In genomic region chr10:99714446-99714845, GRCh38 we compare ENCODE assay signal across 6 cellular contexts.
"Had no signal": no experiment of that assay in that cellular context is flagged by ENCODE, and none has a peak within 500 bp of the region (broad histone marks: within the 10 kb centered on the region; RNA-seq: fewer than 3 reads in every experiment).

No MANE protein-coding gene starts in this region.

- H3K27ac ChIP-seq: GM23248 had no signal

- H3K4me3 ChIP-seq: GM23248, HAP-1 had no signal

- DNase-seq: GM23248, GOT3, H7, IMR-90 had no signal

- H3K4me1 ChIP-seq: HAP-1 had no signal

- ATAC-seq: HCT116 had no signal

- H3K9me3 ChIP-seq: HAP-1 had no signal
